Comparison of ENCODE assay signal across 8 cellular contexts in genomic region chr17:56593741-56594527, GRCh38. TPM values are rescaled to one million over a fixed set of nuclear protein-coding genes. Genes with fewer than 3 reads are reported as not detected.
DNase-seq lines count a peak whose midpoint lies in the region; ATAC-seq and TF ChIP-seq lines count a peak whose summit lies in the region.

No MANE protein-coding gene starts in this region.

- H3K4me3 Mint-ChIP-seq in dendritic cell treated with granulocyte-macrophage colony-stimulating factor and Interleukin-4, amounts not matched to agents 40 ng/mL and 50 ng/mL, for 4 days, result peak overlapping the region; percentile 68

- WGBS in right lobe of liver (ENCODE audit: insufficient coverage, low coverage, low lambda C conversion rate, missing lambda C conversion rate), result 0% methylated on average over 25 of the region's 91 CpGs

- TF ChIP-seq POLR2A in right lobe of liver (IDR thresholded peaks at IDR 0.05), result no peak

- TF ChIP-seq CTCF in right lobe of liver (IDR thresholded peaks at IDR 0.05), result no peak

- H3K27me3 ChIP-seq in right lobe of liver, result peaks cover 0 to 17% of the 10 kb centered on the region in 2 donors

- H3K9me3 ChIP-seq in right lobe of liver, result no peaks in the 10 kb centered on the region

- peaks cover 24% of the 10 kb centered on the region for H3K4me1 Mint-ChIP-seq in dendritic cell treated with granulocyte-macrophage colony-stimulating factor and Interleukin-4, amounts not matched to agents 40 ng/mL and 50 ng/mL, for 4 days (ENCODE audit: low read depth)

- H3K27ac Mint-ChIP-seq in dendritic cell treated with granulocyte-macrophage colony-stimulating factor and Interleukin-4, amounts not matched to agents 40 ng/mL and 50 ng/mL, for 4 days, result no peak overlapping the region

- H3K36me3 ChIP-seq in right lobe of liver, result no peaks in the 10 kb centered on the region

- intact Hi-C loops in dendritic cell treated with granulocyte-macrophage colony-stimulating factor and Interleukin-4, amounts not matched to agents 40 ng/mL and 50 ng/mL, for 4 days (cut with micrococcal nuclease), result loop anchor here (2.0 kb wide), 1 partner anchor 61 kb away; no protein-coding TSS in a partner anchor
- intact Hi-C loops in right lobe of liver (cut with DNase I), result loop anchor here (5.0 to 10.0 kb wide), 2 partner anchors 121 to 123 kb away; no protein-coding TSS in a partner anchor

- no peaks in the 10 kb centered on the region for H3K36me3 Mint-ChIP-seq in dendritic cell treated with granulocyte-macrophage colony-stimulating factor and Interleukin-4, amounts not matched to agents 40 ng/mL and 50 ng/mL, for 4 days (ENCODE audit: low read depth)

- H3K9me3 Mint-ChIP-seq in dendritic cell treated with granulocyte-macrophage colony-stimulating factor and Interleukin-4, amounts not matched to agents 40 ng/mL and 50 ng/mL, for 4 days, result no peaks in the 10 kb centered on the region

- H3K27ac ChIP-seq in right lobe of liver, result peak overlapping the region in 1 of 3 donors; percentile 18

- H3K27me3 Mint-ChIP-seq in dendritic cell treated with granulocyte-macrophage colony-stimulating factor and Interleukin-4, amounts not matched to agents 40 ng/mL and 50 ng/mL, for 4 days, result peaks cover 77% of the 10 kb centered on the region

- H3K4me3 ChIP-seq in right lobe of liver, result peak overlapping the region; percentile 39 to 58 (median 44)

- peak; percentile 71 to 84 (median 80) for ATAC-seq in right lobe of liver

- H3K4me1 ChIP-seq in right lobe of liver, result peaks cover 0 to 30% (median 7%) of the 10 kb centered on the region in 4 donors

- DNase-seq in NCI-H2196 (lab: John Stamatoyannopoulos, UW; ENCODE audit: unreplicated experiment), result peak; percentile 45
- no peak for DNase-seq in NCI-H2196 treated with DMSO at 0.1 percent for 48 hours (lab: John Stamatoyannopoulos, UW; ENCODE audit: unreplicated experiment)
- peak; percentile 47 for DNase-seq in NCI-H1092 (lab: John Stamatoyannopoulos, UW)
- peak; percentile 38 for DNase-seq in activated CD4-positive, alpha-beta T cell treated with anti-CD3 and anti-CD28 coated beads for 1 hour
- DNase-seq in right lobe of liver, result peak; percentile 62 to 77 (median 72)
- DNase-seq in stimulated activated CD4-positive, alpha-beta T cell treated with anti-CD3 and anti-CD28 coated beads, Interleukin-4, amount 100 ng/mL, for 48 hours (ENCODE audit: low read depth in 2 of 2), result peak; percentile 28 to 35
- DNase-seq in NK-92 treated with Interleukin-12 subunit alpha and Interleukin-12 subunit beta, amount 100 ng/mL, for 24 hours (lab: John Stamatoyannopoulos, UW), result no peak

RNA-seq across cellular contexts. Expression of gene NOG, which starts 0.4 kb away (rescaled TPM):
- under 1 TPM in 2 of 6 experiments, not detected in 4; 0.11 to 0.29 TPM for total RNA-seq in right lobe of liver

Comparison
In these comparisons a context has a peak if more than half of its experiments do, and no peak if none do; other contexts are left out.
1. DNase-seq: peak in NCI-H2196 (single experiment), NCI-H1092 (single experiment), activated CD4-positive, alpha-beta T cell treated with anti-CD3 and anti-CD28 coated beads for 1 hour (single experiment), right lobe of liver (3 of 3) and stimulated activated CD4-positive, alpha-beta T cell treated with anti-CD3 and anti-CD28 coated beads, Interleukin-4, amount 100 ng/mL, for 48 hours (2 of 2); none in NCI-H2196 treated with DMSO at 0.1 percent for 48 hours (single experiment) and NK-92 treated with Interleukin-12 subunit alpha and Interleukin-12 subunit beta, amount 100 ng/mL, for 24 hours (single experiment).